In the genomic region with DNA sequence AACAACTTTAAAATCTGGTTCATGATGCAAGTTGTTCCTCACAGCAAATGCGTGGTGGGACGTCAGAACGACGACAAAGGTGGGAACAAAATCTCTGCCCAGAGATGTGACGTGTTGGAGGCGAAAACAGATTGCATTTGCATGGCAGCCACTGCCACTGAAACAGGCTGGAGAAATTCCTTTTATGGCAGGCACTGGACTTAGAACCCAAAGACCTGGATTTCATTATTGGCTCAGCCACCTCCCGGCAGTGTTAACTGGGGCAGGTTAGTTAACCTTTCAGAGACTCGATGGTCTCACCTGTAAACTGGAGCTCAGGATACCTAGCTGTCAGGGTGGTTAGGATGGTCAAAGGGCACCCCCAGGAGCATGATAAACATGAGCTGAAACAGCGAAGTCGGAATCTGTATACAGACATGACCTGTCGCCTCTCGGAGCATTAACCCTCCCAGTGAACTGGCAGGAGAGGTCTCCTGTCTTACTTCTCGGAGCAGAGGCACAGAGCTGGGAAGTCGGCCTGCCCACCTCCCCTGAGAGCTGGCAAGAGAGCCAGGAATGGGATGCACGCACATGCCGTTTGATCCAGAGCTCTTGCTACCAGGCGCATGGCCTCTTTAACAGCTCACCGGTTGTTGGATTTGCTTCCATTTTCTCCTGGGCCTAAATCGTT, we compare ENCODE assay signal across 1 cellular context.
TF ChIP-seq lines count a peak whose summit lies in the region.

No MANE protein-coding gene starts in this region.

TF ChIP-seq in HepG2, 621 proteins besides CTCF, POLR2A, EP300 and RAD21 (continued from another document and continues in another):
- TF ChIP-seq, protein P1, sequence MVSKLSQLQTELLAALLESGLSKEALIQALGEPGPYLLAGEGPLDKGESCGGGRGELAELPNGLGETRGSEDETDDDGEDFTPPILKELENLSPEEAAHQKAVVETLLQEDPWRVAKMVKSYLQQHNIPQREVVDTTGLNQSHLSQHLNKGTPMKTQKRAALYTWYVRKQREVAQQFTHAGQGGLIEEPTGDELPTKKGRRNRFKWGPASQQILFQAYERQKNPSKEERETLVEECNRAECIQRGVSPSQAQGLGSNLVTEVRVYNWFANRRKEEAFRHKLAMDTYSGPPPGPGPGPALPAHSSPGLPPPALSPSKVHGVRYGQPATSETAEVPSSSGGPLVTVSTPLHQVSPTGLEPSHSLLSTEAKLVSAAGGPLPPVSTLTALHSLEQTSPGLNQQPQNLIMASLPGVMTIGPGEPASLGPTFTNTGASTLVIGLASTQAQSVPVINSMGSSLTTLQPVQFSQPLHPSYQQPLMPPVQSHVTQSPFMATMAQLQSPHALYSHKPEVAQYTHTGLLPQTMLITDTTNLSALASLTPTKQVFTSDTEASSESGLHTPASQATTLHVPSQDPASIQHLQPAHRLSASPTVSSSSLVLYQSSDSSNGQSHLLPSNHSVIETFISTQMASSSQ (IDR thresholded peaks at IDR 0.05; ENCODE audit: low read depth): peak; percentile 39; the same call in 1 of the 2 replicates
- TF ChIP-seq, protein P1 (CRISPR knock-in tag; IDR thresholded peaks at IDR 0.05; ENCODE audit: borderline replicate concordance): no peak
- TF ChIP-seq SP4 (CRISPR knock-in tag; IDR thresholded peaks at IDR 0.05): no peak
- TF ChIP-seq, protein P2, sequence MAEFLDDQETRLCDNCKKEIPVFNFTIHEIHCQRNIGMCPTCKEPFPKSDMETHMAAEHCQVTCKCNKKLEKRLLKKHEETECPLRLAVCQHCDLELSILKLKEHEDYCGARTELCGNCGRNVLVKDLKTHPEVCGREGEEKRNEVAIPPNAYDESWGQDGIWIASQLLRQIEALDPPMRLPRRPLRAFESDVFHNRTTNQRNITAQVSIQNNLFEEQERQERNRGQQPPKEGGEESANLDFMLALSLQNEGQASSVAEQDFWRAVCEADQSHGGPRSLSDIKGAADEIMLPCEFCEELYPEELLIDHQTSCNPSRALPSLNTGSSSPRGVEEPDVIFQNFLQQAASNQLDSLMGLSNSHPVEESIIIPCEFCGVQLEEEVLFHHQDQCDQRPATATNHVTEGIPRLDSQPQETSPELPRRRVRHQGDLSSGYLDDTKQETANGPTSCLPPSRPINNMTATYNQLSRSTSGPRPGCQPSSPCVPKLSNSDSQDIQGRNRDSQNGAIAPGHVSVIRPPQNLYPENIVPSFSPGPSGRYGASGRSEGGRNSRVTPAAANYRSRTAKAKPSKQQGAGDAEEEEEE (CRISPR knock-in tag; IDR thresholded peaks at IDR 0.05; ENCODE audit: borderline replicate concordance): no peak
- TF ChIP-seq SNRNP70 (IDR thresholded peaks at IDR 0.05; ENCODE audit: low read depth, low read length): no peak
- TF ChIP-seq PITX1 (CRISPR knock-in tag; IDR thresholded peaks at IDR 0.05): peak; percentile 75; the same call in 1 of the 2 replicates
- TF ChIP-seq, protein P3, sequence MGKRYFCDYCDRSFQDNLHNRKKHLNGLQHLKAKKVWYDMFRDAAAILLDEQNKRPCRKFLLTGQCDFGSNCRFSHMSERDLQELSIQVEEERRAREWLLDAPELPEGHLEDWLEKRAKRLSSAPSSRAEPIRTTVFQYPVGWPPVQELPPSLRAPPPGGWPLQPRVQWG (CRISPR knock-in tag; IDR thresholded peaks at IDR 0.05; ENCODE audit: borderline replicate concordance, low read depth): no peak
- 0 out of 2 replicates have a peak, but pooled peaks have one; percentile 22 for TF ChIP-seq THAP11 (CRISPR knock-in tag; IDR thresholded peaks at IDR 0.05)
- no peak for TF ChIP-seq JDP2 (CRISPR knock-in tag; IDR thresholded peaks at IDR 0.05; ENCODE audit: borderline replicate concordance)
- no peak for TF ChIP-seq IKZF1 (IDR thresholded peaks at IDR 0.05)
- TF ChIP-seq ZNF850 (CRISPR knock-in tag; conservative IDR thresholded peaks at IDR 0.05): no peak
- TF ChIP-seq, protein P4, sequence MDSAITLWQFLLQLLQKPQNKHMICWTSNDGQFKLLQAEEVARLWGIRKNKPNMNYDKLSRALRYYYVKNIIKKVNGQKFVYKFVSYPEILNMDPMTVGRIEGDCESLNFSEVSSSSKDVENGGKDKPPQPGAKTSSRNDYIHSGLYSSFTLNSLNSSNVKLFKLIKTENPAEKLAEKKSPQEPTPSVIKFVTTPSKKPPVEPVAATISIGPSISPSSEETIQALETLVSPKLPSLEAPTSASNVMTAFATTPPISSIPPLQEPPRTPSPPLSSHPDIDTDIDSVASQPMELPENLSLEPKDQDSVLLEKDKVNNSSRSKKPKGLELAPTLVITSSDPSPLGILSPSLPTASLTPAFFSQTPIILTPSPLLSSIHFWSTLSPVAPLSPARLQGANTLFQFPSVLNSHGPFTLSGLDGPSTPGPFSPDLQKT (CRISPR knock-in tag; IDR thresholded peaks at IDR 0.05; ENCODE audit: borderline replicate concordance): no peak
- TF ChIP-seq ZNF160 (CRISPR knock-in tag; IDR thresholded peaks at IDR 0.05): no peak
- no peak for TF ChIP-seq HMGA1 (CRISPR knock-in tag; conservative IDR thresholded peaks at IDR 0.05)
- TF ChIP-seq HNF4G (IDR thresholded peaks at IDR 0.05; ENCODE audit: borderline replicate concordance, low read depth, low read length): peak; percentile 68; the same call in 1 of the 2 replicates
- peak; percentile 78; the same call in 1 of the 2 replicates for TF ChIP-seq HNF4G (CRISPR knock-in tag; IDR thresholded peaks at IDR 0.05; ENCODE audit: borderline replicate concordance, low read depth)
- no peak for TF ChIP-seq ARHGAP35 (CRISPR knock-in tag; IDR thresholded peaks at IDR 0.05; ENCODE audit: borderline replicate concordance)
- no peak; the same call in 1 of the 2 replicates for TF ChIP-seq ZNF614 (CRISPR knock-in tag; IDR thresholded peaks at IDR 0.05; ENCODE audit: borderline replicate concordance)
- no peak for TF ChIP-seq ZFP36 (IDR thresholded peaks at IDR 0.05; ENCODE audit: borderline replicate concordance, low read depth, low read length, partially characterized antibody)
- TF ChIP-seq, protein P5, sequence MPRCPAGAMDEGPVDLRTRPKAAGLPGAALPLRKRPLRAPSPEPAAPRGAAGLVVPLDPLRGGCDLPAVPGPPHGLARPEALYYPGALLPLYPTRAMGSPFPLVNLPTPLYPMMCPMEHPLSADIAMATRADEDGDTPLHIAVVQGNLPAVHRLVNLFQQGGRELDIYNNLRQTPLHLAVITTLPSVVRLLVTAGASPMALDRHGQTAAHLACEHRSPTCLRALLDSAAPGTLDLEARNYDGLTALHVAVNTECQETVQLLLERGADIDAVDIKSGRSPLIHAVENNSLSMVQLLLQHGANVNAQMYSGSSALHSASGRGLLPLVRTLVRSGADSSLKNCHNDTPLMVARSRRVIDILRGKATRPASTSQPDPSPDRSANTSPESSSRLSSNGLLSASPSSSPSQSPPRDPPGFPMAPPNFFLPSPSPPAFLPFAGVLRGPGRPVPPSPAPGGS (CRISPR knock-in tag; IDR thresholded peaks at IDR 0.05): no peak
- TF ChIP-seq PTBP1 (IDR thresholded peaks at IDR 0.05; ENCODE audit: low read depth, low read length, poor library complexity, severe bottlenecking): no peak
- TF ChIP-seq ZSCAN12 (CRISPR knock-in tag; IDR thresholded peaks at IDR 0.05): no peak
- TF ChIP-seq, protein P6, sequence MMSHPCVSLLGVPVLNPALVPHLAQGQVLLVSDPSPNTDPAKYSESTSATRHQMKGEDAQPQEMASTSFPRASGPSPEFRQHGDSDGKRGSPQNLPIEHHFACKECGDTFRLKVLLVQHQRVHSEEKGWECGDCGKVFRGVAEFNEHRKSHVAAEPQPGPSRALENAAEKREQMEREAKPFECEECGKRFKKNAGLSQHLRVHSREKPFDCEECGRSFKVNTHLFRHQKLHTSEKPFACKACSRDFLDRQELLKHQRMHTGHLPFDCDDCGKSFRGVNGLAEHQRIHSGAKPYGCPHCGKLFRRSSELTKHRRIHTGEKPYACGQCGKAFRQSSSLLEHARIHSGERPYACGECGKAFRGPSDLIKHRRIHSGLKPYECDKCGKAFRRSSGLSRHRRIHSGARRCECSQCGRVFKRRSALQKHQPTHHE (CRISPR knock-in tag; IDR thresholded peaks at IDR 0.05; ENCODE audit: borderline replicate concordance): no peak
- TF ChIP-seq, protein P7, sequence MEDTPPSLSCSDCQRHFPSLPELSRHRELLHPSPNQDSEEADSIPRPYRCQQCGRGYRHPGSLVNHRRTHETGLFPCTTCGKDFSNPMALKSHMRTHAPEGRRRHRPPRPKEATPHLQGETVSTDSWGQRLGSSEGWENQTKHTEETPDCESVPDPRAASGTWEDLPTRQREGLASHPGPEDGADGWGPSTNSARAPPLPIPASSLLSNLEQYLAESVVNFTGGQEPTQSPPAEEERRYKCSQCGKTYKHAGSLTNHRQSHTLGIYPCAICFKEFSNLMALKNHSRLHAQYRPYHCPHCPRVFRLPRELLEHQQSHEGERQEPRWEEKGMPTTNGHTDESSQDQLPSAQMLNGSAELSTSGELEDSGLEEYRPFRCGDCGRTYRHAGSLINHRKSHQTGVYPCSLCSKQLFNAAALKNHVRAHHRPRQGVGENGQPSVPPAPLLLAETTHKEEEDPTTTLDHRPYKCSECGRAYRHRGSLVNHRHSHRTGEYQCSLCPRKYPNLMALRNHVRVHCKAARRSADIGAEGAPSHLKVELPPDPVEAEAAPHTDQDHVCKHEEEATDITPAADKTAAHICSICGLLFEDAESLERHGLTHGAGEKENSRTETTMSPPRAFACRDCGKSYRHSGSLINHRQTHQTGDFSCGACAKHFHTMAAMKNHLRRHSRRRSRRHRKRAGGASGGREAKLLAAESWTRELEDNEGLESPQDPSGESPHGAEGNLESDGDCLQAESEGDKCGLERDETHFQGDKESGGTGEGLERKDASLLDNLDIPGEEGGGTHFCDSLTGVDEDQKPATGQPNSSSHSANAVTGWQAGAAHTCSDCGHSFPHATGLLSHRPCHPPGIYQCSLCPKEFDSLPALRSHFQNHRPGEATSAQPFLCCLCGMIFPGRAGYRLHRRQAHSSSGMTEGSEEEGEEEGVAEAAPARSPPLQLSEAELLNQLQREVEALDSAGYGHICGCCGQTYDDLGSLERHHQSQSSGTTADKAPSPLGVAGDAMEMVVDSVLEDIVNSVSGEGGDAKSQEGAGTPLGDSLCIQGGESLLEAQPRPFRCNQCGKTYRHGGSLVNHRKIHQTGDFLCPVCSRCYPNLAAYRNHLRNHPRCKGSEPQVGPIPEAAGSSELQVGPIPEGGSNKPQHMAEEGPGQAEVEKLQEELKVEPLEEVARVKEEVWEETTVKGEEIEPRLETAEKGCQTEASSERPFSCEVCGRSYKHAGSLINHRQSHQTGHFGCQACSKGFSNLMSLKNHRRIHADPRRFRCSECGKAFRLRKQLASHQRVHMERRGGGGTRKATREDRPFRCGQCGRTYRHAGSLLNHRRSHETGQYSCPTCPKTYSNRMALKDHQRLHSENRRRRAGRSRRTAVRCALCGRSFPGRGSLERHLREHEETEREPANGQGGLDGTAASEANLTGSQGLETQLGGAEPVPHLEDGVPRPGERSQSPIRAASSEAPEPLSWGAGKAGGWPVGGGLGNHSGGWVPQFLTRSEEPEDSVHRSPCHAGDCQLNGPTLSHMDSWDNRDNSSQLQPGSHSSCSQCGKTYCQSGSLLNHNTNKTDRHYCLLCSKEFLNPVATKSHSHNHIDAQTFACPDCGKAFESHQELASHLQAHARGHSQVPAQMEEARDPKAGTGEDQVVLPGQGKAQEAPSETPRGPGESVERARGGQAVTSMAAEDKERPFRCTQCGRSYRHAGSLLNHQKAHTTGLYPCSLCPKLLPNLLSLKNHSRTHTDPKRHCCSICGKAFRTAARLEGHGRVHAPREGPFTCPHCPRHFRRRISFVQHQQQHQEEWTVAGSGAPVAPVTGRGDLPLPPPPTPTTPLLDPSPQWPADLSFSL (CRISPR knock-in tag; IDR thresholded peaks at IDR 0.05): no peak
- TF ChIP-seq ZNF331 (CRISPR knock-in tag; IDR thresholded peaks at IDR 0.05): no peak; the same call in 1 of the 2 replicates
- TF ChIP-seq NFKB2 (CRISPR knock-in tag; IDR thresholded peaks at IDR 0.05; ENCODE audit: borderline replicate concordance): no peak
- TF ChIP-seq HDAC2 (CRISPR knock-in tag; IDR thresholded peaks at IDR 0.05): no peak; the same call in none of the 2 replicates
- TF ChIP-seq ZNF616 (CRISPR knock-in tag; IDR thresholded peaks at IDR 0.05; ENCODE audit: low read depth): no peak
- no peak for TF ChIP-seq SP5 (CRISPR knock-in tag; IDR thresholded peaks at IDR 0.05; ENCODE audit: borderline replicate concordance, low read depth)
- TF ChIP-seq ZNF224 (CRISPR knock-in tag; IDR thresholded peaks at IDR 0.05): no peak
- no peak for TF ChIP-seq HMG20B (CRISPR knock-in tag; conservative IDR thresholded peaks at IDR 0.05)
- TF ChIP-seq HDAC1 (CRISPR knock-in tag; IDR thresholded peaks at IDR 0.05): peak; percentile 63
- TF ChIP-seq KDM4B (CRISPR knock-in tag; IDR thresholded peaks at IDR 0.05): 0 out of 2 replicates have a peak, but pooled peaks have one; percentile 47
- TF ChIP-seq, protein P8, sequence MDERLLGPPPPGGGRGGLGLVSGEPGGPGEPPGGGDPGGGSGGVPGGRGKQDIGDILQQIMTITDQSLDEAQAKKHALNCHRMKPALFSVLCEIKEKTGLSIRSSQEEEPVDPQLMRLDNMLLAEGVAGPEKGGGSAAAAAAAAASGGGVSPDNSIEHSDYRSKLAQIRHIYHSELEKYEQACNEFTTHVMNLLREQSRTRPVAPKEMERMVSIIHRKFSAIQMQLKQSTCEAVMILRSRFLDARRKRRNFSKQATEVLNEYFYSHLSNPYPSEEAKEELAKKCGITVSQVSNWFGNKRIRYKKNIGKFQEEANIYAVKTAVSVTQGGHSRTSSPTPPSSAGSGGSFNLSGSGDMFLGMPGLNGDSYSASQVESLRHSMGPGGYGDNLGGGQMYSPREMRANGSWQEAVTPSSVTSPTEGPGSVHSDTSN (CRISPR knock-in tag; IDR thresholded peaks at IDR 0.05): no peak
- TF ChIP-seq, protein P9, sequence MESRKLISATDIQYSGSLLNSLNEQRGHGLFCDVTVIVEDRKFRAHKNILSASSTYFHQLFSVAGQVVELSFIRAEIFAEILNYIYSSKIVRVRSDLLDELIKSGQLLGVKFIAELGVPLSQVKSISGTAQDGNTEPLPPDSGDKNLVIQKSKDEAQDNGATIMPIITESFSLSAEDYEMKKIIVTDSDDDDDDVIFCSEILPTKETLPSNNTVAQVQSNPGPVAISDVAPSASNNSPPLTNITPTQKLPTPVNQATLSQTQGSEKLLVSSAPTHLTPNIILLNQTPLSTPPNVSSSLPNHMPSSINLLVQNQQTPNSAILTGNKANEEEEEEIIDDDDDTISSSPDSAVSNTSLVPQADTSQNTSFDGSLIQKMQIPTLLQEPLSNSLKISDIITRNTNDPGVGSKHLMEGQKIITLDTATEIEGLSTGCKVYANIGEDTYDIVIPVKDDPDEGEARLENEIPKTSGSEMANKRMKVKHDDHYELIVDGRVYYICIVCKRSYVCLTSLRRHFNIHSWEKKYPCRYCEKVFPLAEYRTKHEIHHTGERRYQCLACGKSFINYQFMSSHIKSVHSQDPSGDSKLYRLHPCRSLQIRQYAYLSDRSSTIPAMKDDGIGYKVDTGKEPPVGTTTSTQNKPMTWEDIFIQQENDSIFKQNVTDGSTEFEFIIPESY (CRISPR knock-in tag; IDR thresholded peaks at IDR 0.05): no peak
- no peak for TF ChIP-seq KLF15 (CRISPR knock-in tag; IDR thresholded peaks at IDR 0.05; ENCODE audit: borderline replicate concordance)
- no peak for TF ChIP-seq AKAP8 (CRISPR knock-in tag; IDR thresholded peaks at IDR 0.05)
- no peak for TF ChIP-seq ZNF143 (CRISPR knock-in tag; IDR thresholded peaks at IDR 0.05)
